In the genomic region with DNA sequence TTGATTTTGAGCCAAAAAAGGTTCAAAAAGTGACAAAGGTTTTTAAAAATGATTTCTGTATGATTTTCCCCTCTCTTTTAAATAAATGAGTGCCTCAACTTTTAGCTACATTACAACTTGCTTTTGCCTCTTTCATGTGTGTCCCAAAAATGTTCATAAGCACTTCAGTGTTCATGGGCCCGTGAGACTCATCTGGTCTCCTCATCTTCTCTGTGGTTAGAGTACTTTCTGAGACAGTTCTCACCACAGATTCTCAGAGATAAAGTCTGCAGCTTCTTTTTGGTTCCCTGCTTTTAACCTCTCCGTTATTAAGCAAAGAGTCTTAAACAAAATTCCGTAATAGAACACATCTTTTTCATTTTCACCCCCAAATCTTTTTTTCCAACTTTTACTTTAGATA, we compare ENCODE assay signal across 22 cellular contexts.
DNase-seq lines count a peak whose midpoint lies in the region; ATAC-seq, FAIRE-seq and TF ChIP-seq lines count a peak whose summit lies in the region.
"Had no signal": no experiment of that assay in that cellular context is flagged by ENCODE, and none has a peak within 500 bp of the region (broad histone marks: within the 10 kb centered on the region; RNA-seq: fewer than 3 reads in every experiment).

No MANE protein-coding gene starts in this region.

- DNase-seq in heart left ventricle, result no peak
- DNase-seq in cardiac septum (ENCODE audit: low spot score), result no peak
- DNase-seq in Jurkat, Clone E6-1 (ENCODE audit: low read depth, low spot score), result peak; percentile 93
- DNase-seq in caudate nucleus (lab: John Stamatoyannopoulos, UW), result no peak
- no peak for DNase-seq in upper lobe of left lung
- DNase-seq in SHP77 (lab: John Stamatoyannopoulos, UW), result no peak
- no peak for DNase-seq in RCC 7860 (ENCODE audit: low spot score)
- DNase-seq in anterior cingulate cortex (lab: John Stamatoyannopoulos, UW), result no peak
- DNase-seq: cerebellar nuclear complex; COR-L47; EL; endodermal cell; IMR-90; mucosa of descending colon; MV-4-11; NCI-H2081 treated with DMSO at 0.1 percent for 48 hours; NCI-H524; retina; stimulated activated CD4-positive, alpha-beta T cell treated with anti-CD3 and anti-CD28 coated beads, Interleukin-15, amount 100 ng/mL, for 24 hours; stimulated activated naive CD4-positive, alpha-beta T cell; T1000 had no signal

- TF ChIP-seq EP300 in upper lobe of left lung (IDR thresholded peaks at IDR 0.05), result no peak

- H3K27me3 ChIP-seq in heart left ventricle (no peaks in the 10 kb centered on the region), upper lobe of left lung (no peaks in the 10 kb centered on the region)

- H3K4me1 ChIP-seq in heart left ventricle (peaks cover 5 to 58% (median 40%) of the 10 kb centered on the region in 12 donors), upper lobe of left lung (peaks cover 11 to 17% (median 13%) of the 10 kb centered on the region in 4 donors)

- no peak overlapping the region for H3K4me3 ChIP-seq in heart left ventricle
- H3K4me3 ChIP-seq in Jurkat, Clone E6-1 (ENCODE audit: low read length), result no peak overlapping the region
- no peak overlapping the region for H3K4me3 ChIP-seq in upper lobe of left lung
- H3K4me3 ChIP-seq: mucosa of descending colon had no signal

- intact Hi-C loops in heart left ventricle (cut with DNase I), result loop anchor here in 6 of 10 donors (5.0 to 10.0 kb wide), 3 partner anchors 89 to 102 kb away; no protein-coding TSS in a partner anchor
- intact Hi-C loops in cardiac septum (cut with DNase I), result no loop called here

- H3K36me3 ChIP-seq in heart left ventricle (no peaks in the 10 kb centered on the region), upper lobe of left lung (no peaks in the 10 kb centered on the region)

- TF ChIP-seq POLR2A in heart left ventricle (IDR thresholded peaks at IDR 0.05) (no peak), upper lobe of left lung (IDR thresholded peaks at IDR 0.05) (no peak)

- H3K27ac ChIP-seq in heart left ventricle (peak overlapping the region in 11 of 12 donors; percentile 2 to 91 (median 78)), caudate nucleus (ENCODE audit: low read depth, low read length) (peak overlapping the region; percentile 84), upper lobe of left lung (peak overlapping the region in 3 of 4 donors; percentile 23 to 67 (median 45))

- TF ChIP-seq CTCF in heart left ventricle (IDR thresholded peaks at IDR 0.05) (no peak), upper lobe of left lung (IDR thresholded peaks at IDR 0.05) (no peak)

- no peak for ATAC-seq in heart left ventricle
- no peak for ATAC-seq in upper lobe of left lung (ENCODE audit: low FRiP score in 2 of 2)
- ATAC-seq: mucosa of descending colon had no signal

- H3K9me3 ChIP-seq in heart left ventricle (no peaks in the 10 kb centered on the region), upper lobe of left lung (no peaks in the 10 kb centered on the region)
- H3K9me3 ChIP-seq: mucosa of descending colon had no signal

- no peak for FAIRE-seq in RCC 7860 (lab: Jason Lieb, UNC)
- FAIRE-seq: urothelium cell line had no signal

- WGBS in heart left ventricle, 4 donors, result 74 to 88% (median 83%) methylated on average over 3 of the region's 3 CpGs
- 83 to 84% methylated on average over 3 of the region's 3 CpGs for WGBS in upper lobe of left lung, 2 donors
